ENCODE assay signal across 16 cellular contexts in genomic region chr5:96278995-96279394, GRCh38.
DNase-seq lines count a peak whose midpoint lies in the region; ATAC-seq and TF ChIP-seq lines count a peak whose summit lies in the region.
"Had no signal": no experiment of that assay in that cellular context is flagged by ENCODE, and none has a peak within 500 bp of the region (broad histone marks: within the 10 kb centered on the region; RNA-seq: fewer than 3 reads in every experiment).

No MANE protein-coding gene starts in this region.

- no peak overlapping the region for H2AFZ ChIP-seq in IMR-90 (replicated peaks; ENCODE audit: low read length, poor library complexity)

- H3K27me3 ChIP-seq in IMR-90 (ENCODE audit: control insufficient read depth, insufficient read depth, low read length) (no peaks in the 10 kb centered on the region), RWPE2 (ENCODE audit: insufficient read depth, poor library complexity, severe bottlenecking) (no peaks in the 10 kb centered on the region), foreskin keratinocyte (no peaks in the 10 kb centered on the region)
- H3K27me3 ChIP-seq: BLaER1 treated with 17β-estradiol and CSF1 and Interleukin-3, amounts not matched to agents 10 nM and 100 nM had no signal

- H3K4me1 ChIP-seq in IMR-90 (ENCODE audit: control insufficient read depth, insufficient read depth, low read length), result peaks cover 4% of the 10 kb centered on the region; the same call in 1 of the 2 replicates
- H3K4me1 ChIP-seq in RWPE2 (ENCODE audit: insufficient read depth, poor library complexity, severe bottlenecking), result peaks cover 28% of the 10 kb centered on the region
- H3K4me1 ChIP-seq in foreskin keratinocyte, result peaks cover 24% of the 10 kb centered on the region
- H3K4me1 ChIP-seq: BLaER1 treated with 17β-estradiol and CSF1 and Interleukin-3, amounts not matched to agents 10 nM and 100 nM had no signal

- in situ Hi-C loops in IMR-90 (cut with MboI; ENCODE audit: low sequenced_read_pairs), result no loop called here

- no peak overlapping the region for H2BK15ac ChIP-seq in IMR-90 (ENCODE audit: low read depth, low read length)

- no peak overlapping the region for H4K8ac ChIP-seq in IMR-90 (ENCODE audit: low read depth in 2 of 2, low read length in 2 of 2)

- H3K14ac ChIP-seq in IMR-90 (replicated peaks; ENCODE audit: low read depth, low read length), result no peak overlapping the region

- POLR2A ChIA-PET in IMR-90 (lab: Charles Lee; ENCODE audit: unreplicated experiment), result no interaction called here

- no peak for TF ChIP-seq RAD21 in IMR-90 (IDR thresholded peaks at IDR 0.05; ENCODE audit: low read length)

- ATAC-seq in IMR-90 (ENCODE audit: low read depth) (no peak), RWPE2 (ENCODE audit: low read depth) (no peak), foreskin keratinocyte (no peak)
- ATAC-seq: CD8-positive, alpha-beta T cell; HCT116 had no signal

- no peaks in the 10 kb centered on the region for H3K9me1 ChIP-seq in IMR-90 (ENCODE audit: insufficient read depth, low read length)

- H4K5ac ChIP-seq in IMR-90 (ENCODE audit: low read depth, low read length), result no peak overlapping the region

- BruUV-seq in IMR-90 (replicated peaks; lab: Mats Ljungman, UMichigan), result no TSS peak

- CTCF ChIA-PET in IMR-90 (lab: Yijun Ruan, JAX), result no interaction called here

- H2BK5ac ChIP-seq in IMR-90 (ENCODE audit: low read depth, low read length, poor library complexity, severe bottlenecking), result no peak overlapping the region

- TF ChIP-seq CTCF in IMR-90 (conservative IDR thresholded peaks at IDR 0.05; ENCODE audit: low read depth, low read length) (no peak), RWPE2 (IDR thresholded peaks at IDR 0.05; ENCODE audit: poor library complexity, severe bottlenecking) (no peak), foreskin keratinocyte (conservative IDR thresholded peaks at IDR 0.05) (no peak)

- H3K79me1 ChIP-seq in IMR-90 (ENCODE audit: low read depth in 1 of 2, low read length in 2 of 2), result no peaks in the 10 kb centered on the region

- 100% methylated on average over 1 of the region's 3 CpGs; no CpG with 5 or more reads in 1 of the 2 experiments for WGBS in IMR-90 (ENCODE audit: extremely low coverage in 2 of 2, insufficient read length in 1 of 2), 2 experiments

- H2BK20ac ChIP-seq in IMR-90 (ENCODE audit: low read depth, low read length), result no peak overlapping the region

- no peaks in the 10 kb centered on the region for H3K9me3 ChIP-seq in IMR-90 (ENCODE audit: control insufficient read depth, insufficient read depth, low read length)
- peaks cover 1% of the 10 kb centered on the region for H3K9me3 ChIP-seq in RWPE2 (ENCODE audit: severe bottlenecking)
- H3K9me3 ChIP-seq: BLaER1 treated with 17β-estradiol and CSF1 and Interleukin-3, amounts not matched to agents 10 nM and 100 nM had no signal

- H3K23ac ChIP-seq in IMR-90 (ENCODE audit: low read depth, low read length), result no peak overlapping the region

- H2AK5ac ChIP-seq in IMR-90 (ENCODE audit: low read depth, low read length), result peak overlapping the region; percentile 34

- DNase-seq in IMR-90 (no peak), RWPE2 (ENCODE audit: low spot score) (no peak), foreskin keratinocyte (no peak), pons (ENCODE audit: low spot score) (peak; percentile 12), NCI-H2171 treated with DMSO at 0.1 percent for 48 hours (lab: John Stamatoyannopoulos, UW) (no peak), NCI-H146 (lab: John Stamatoyannopoulos, UW) (no peak)
- no peak for DNase-seq in activated CD4-positive, alpha-beta T cell treated with anti-CD3 and anti-CD28 coated beads for 48 hours
- DNase-seq: Calu3; CD8-positive, alpha-beta T cell; DMS79 treated with DMSO at 0.1 percent for 48 hours; GF-D8; GOT3; H7; HFFc6 had no signal

- no peak overlapping the region for H3K18ac ChIP-seq in IMR-90 (ENCODE audit: low read depth, low read length)

- intact Hi-C loops in IMR-90 (cut with micrococcal nuclease), result no loop called here

- H3K56ac ChIP-seq in IMR-90 (ENCODE audit: extremely low read depth, insufficient read depth, low read length), result no peak overlapping the region

- no peak overlapping the region for H3K4me2 ChIP-seq in IMR-90 (ENCODE audit: low read depth, low read length)
- H3K4me2 ChIP-seq: BLaER1 treated with 17β-estradiol and CSF1 and Interleukin-3, amounts not matched to agents 10 nM and 100 nM had no signal

- no peak overlapping the region for H3K27ac ChIP-seq in IMR-90 (ENCODE audit: insufficient read depth, low read length)
- H3K27ac ChIP-seq in RWPE2 (ENCODE audit: poor library complexity, severe bottlenecking), result peak overlapping the region; percentile 93
- H3K27ac ChIP-seq in foreskin keratinocyte, result peak overlapping the region; percentile 90
- H3K27ac ChIP-seq: BLaER1 treated with 17β-estradiol and CSF1 and Interleukin-3, amounts not matched to agents 10 nM and 100 nM had no signal

- H4K20me1 ChIP-seq in IMR-90 (ENCODE audit: insufficient read depth, low read length), result no peaks in the 10 kb centered on the region
- H4K20me1 ChIP-seq: BLaER1 treated with 17β-estradiol and CSF1 and Interleukin-3, amounts not matched to agents 10 nM and 100 nM had no signal

- H3K4me3 ChIP-seq in IMR-90 (ENCODE audit: insufficient read depth, low read depth, low read length) (no peak overlapping the region), RWPE2 (ENCODE audit: severe bottlenecking) (no peak overlapping the region)
- H3K4me3 ChIP-seq: BLaER1 treated with 17β-estradiol and CSF1 and Interleukin-3, amounts not matched to agents 10 nM and 100 nM had no signal

- H3K36me3 ChIP-seq in IMR-90 (ENCODE audit: control insufficient read depth, insufficient read depth, low read length), result no peaks in the 10 kb centered on the region
- H3K36me3 ChIP-seq in RWPE2 (ENCODE audit: low read depth), result no peaks in the 10 kb centered on the region
- H3K36me3 ChIP-seq: BLaER1 treated with 17β-estradiol and CSF1 and Interleukin-3, amounts not matched to agents 10 nM and 100 nM had no signal

- H3K9ac ChIP-seq in IMR-90 (ENCODE audit: low read depth, low read length), result no peak overlapping the region
- H3K9ac ChIP-seq: BLaER1 treated with 17β-estradiol and CSF1 and Interleukin-3, amounts not matched to agents 10 nM and 100 nM had no signal

- no peak overlapping the region for H2BK120ac ChIP-seq in IMR-90 (ENCODE audit: low read depth, low read length)

- H4K91ac ChIP-seq in IMR-90 (ENCODE audit: insufficient read depth, low read depth, low read length), result no peak overlapping the region

- no peak overlapping the region for H2AK9ac ChIP-seq in IMR-90 (replicated peaks; ENCODE audit: low read depth, low read length, poor library complexity)

- dilution Hi-C loops in IMR-90 (cut with HindIII; ENCODE audit: low sequenced_read_pairs, unreplicated experiment), result no loop called here

- TF ChIP-seq POLR2A in IMR-90 (IDR thresholded peaks at IDR 0.05; ENCODE audit: low read depth, low read length), result no peak

- H3K4ac ChIP-seq in IMR-90 (ENCODE audit: low read depth, low read length), result no peak overlapping the region; the same call in 1 of the 2 replicates

TF ChIP-seq in IMR-90, 13 proteins besides CTCF, POLR2A, EP300 and RAD21:
- TF ChIP-seq FOS (IDR thresholded peaks at IDR 0.05; ENCODE audit: low read depth, low read length) (no peak), BHLHE40 (IDR thresholded peaks at IDR 0.05; ENCODE audit: low read depth, low read length) (no peak), USF2 (IDR thresholded peaks at IDR 0.05; ENCODE audit: low read depth, low read length) (no peak), NFE2L2 (IDR thresholded peaks at IDR 0.05; ENCODE audit: low read depth, low read length) (no peak), RCOR1 (IDR thresholded peaks at IDR 0.05; ENCODE audit: insufficient replicate concordance, low read length) (no peak), RFX5 (IDR thresholded peaks at IDR 0.05; ENCODE audit: low read depth, low read length) (no peak), ELK1 (IDR thresholded peaks at IDR 0.05; ENCODE audit: borderline replicate concordance, low read depth, low read length) (no peak), MAZ (IDR thresholded peaks at IDR 0.05; ENCODE audit: borderline replicate concordance, low read depth, low read length) (no peak), SMC3 (IDR thresholded peaks at IDR 0.05; ENCODE audit: low read depth, low read length) (no peak), MXI1 (IDR thresholded peaks at IDR 0.05; ENCODE audit: borderline replicate concordance, low read depth, low read length) (no peak), CHD1 (IDR thresholded peaks at IDR 0.05; ENCODE audit: low read depth, low read length) (no peak), MAFK (IDR thresholded peaks at IDR 0.05; ENCODE audit: low read depth, low read length) (no peak), CEBPB (IDR thresholded peaks at IDR 0.05; ENCODE audit: low read depth, low read length) (no peak)
TF ChIP-seq in IMR-90: peak in this region for 0.
